ENCODE assay signal across 7 cellular contexts in genomic region chr6:142104820-142105219, GRCh38. TPM values are rescaled to one million over a fixed set of nuclear protein-coding genes. Genes with fewer than 3 reads are reported as not detected.
"Had no signal": no experiment of that assay in that cellular context is flagged by ENCODE, and none has a peak within 500 bp of the region (broad histone marks: within the 10 kb centered on the region; RNA-seq: fewer than 3 reads in every experiment).

No MANE protein-coding gene starts in this region.

RNA-seq across cellular contexts. Expression of gene GJE1, which starts 27.9 kb away (rescaled TPM):
- total RNA-seq: GM23248, GM23338, H1, H4, H7, H9, HFFc6 had no signal
- polyA plus RNA-seq: GM23248, GM23338, H1 had no signal

RNA-seq across cellular contexts. Expression of gene NMBR, which starts 42.1 kb away (rescaled TPM):
- total RNA-seq: GM23248, GM23338, H1, H4, H7, H9 had no signal
- polyA plus RNA-seq: GM23248, GM23338 had no signal
